Comparison of ENCODE assay signal across 1 cellular context in genomic region chr7:876077-876971, GRCh38.
TF ChIP-seq lines count a peak whose summit lies in the region.

Gene GET4 (plus strand): TSS chr7:876554. CDS start chr7:876646, 92 bp downstream.

TF ChIP-seq in K562, 482 proteins besides CTCF, POLR2A, EP300 and RAD21 (continued from another document and continues in another):
- TF ChIP-seq ZNF280B (CRISPR knock-in tag; IDR thresholded peaks at IDR 0.05) (no peak), MITF (IDR thresholded peaks at IDR 0.05) (peak; percentile 98), MNT (conservative IDR thresholded peaks at IDR 0.05) (peak; percentile 99), IFI16 (CRISPR knock-in tag; IDR thresholded peaks at IDR 0.05) (no peak), ZSCAN29 (IDR thresholded peaks at IDR 0.05) (no peak; the same call in 1 of the 2 replicates), ZNF644 (tag; IDR thresholded peaks at IDR 0.05; ENCODE audit: low read depth) (no peak), CHCHD3 (CRISPR knock-in tag; IDR thresholded peaks at IDR 0.05) (no peak), KLF6 (CRISPR knock-in tag; IDR thresholded peaks at IDR 0.05; ENCODE audit: borderline replicate concordance) (peak; percentile 75; the same call in 1 of the 2 replicates), CHD7 (IDR thresholded peaks at IDR 0.05; ENCODE audit: low read depth, low read length) (no peak), ZFX (CRISPR knock-in tag; IDR thresholded peaks at IDR 0.05) (peak; percentile 76), ZNF589 (CRISPR knock-in tag; IDR thresholded peaks at IDR 0.05; ENCODE audit: low read depth) (peak; percentile 0; the same call in 1 of the 2 replicates), LEF1 (IDR thresholded peaks at IDR 0.05) (no peak), ERF (CRISPR knock-in tag; IDR thresholded peaks at IDR 0.05) (0 out of 2 replicates have a peak, but pooled peaks have one; percentile 59), RAD51 (IDR thresholded peaks at IDR 0.05; ENCODE audit: borderline replicate concordance, low read depth) (peak; percentile 95), MXI1 (IDR thresholded peaks at IDR 0.05; ENCODE audit: low read depth, low read length) (peak; percentile 96), THAP7 (CRISPR knock-in tag; IDR thresholded peaks at IDR 0.05) (peak; percentile 86), NEUROD1 (IDR thresholded peaks at IDR 0.05; ENCODE audit: borderline replicate concordance, low read depth, low read length, partially characterized antibody) (peak; percentile 81), MEIS2 (IDR thresholded peaks at IDR 0.05; ENCODE audit: partially characterized antibody) (peak; percentile 37), MAX (CRISPR knock-in tag; IDR thresholded peaks at IDR 0.05) (peak; percentile 100), KDM4B (IDR thresholded peaks at IDR 0.05; ENCODE audit: borderline replicate concordance in 2 of 2, low read depth in 1 of 2) (peak in 1 of 2 experiments; percentile 98; a peak in 2 of 4 replicates), ZFP91 (CRISPR knock-in tag; IDR thresholded peaks at IDR 0.05) (peak; percentile 77; the same call in 1 of the 2 replicates), ZNF431 (CRISPR knock-in tag; IDR thresholded peaks at IDR 0.05) (peak; percentile 92), SIN3B (IDR thresholded peaks at IDR 0.05; ENCODE audit: low read depth) (peak; percentile 92), CBFA2T3 (IDR thresholded peaks at IDR 0.05) (no peak), KLF1 (tag; IDR thresholded peaks at IDR 0.05) (peak; percentile 96), ZNF444 (CRISPR knock-in tag; IDR thresholded peaks at IDR 0.05) (no peak), RFX1 (IDR thresholded peaks at IDR 0.05) (no peak), TAF9B (IDR thresholded peaks at IDR 0.05; ENCODE audit: partially characterized antibody) (no peak), ZBTB8A (IDR thresholded peaks at IDR 0.05; ENCODE audit: partially characterized antibody) (no peak), STAT6 (CRISPR knock-in tag; IDR thresholded peaks at IDR 0.05) (peak; percentile 98), ZNF785 (CRISPR knock-in tag; IDR thresholded peaks at IDR 0.05) (no peak), PCBP1 (IDR thresholded peaks at IDR 0.05; ENCODE audit: low read depth, low read length, poor library complexity, severe bottlenecking) (peak; percentile 66), E2F4 (CRISPR knock-in tag; IDR thresholded peaks at IDR 0.05; ENCODE audit: low read depth) (peak; percentile 90), SMAD1 (IDR thresholded peaks at IDR 0.05; ENCODE audit: low read depth, low read length, partially characterized antibody) (no peak), ZNF23 (CRISPR knock-in tag; IDR thresholded peaks at IDR 0.05) (no peak)
